8 cellular contexts compared by ENCODE assay signal in the genomic region with DNA sequence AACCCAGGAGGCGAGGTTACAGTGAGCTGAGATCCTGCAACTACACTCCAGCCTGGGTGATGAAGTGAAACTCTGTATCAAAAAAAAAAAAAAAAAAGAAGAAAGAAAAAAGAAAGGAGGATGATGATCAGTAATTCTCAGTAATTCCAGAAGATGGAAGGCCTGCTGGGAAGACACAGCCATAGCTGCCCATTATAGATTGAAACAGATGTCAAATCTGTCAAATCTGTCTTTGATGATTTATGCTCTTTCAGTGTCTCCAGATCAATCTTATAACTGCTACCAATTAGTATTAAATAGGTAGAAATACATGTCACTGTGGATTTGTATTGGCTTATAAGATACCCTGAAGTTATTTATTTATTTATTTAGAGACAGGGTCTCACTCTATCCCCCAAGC. TPM values are rescaled to one million over a fixed set of nuclear protein-coding genes. Genes with fewer than 3 reads are reported as not detected.
"Had no signal": no experiment of that assay in that cellular context is flagged by ENCODE, and none has a peak within 500 bp of the region (broad histone marks: within the 10 kb centered on the region; RNA-seq: fewer than 3 reads in every experiment).

No MANE protein-coding gene starts in this region.

- H3K4me2 ChIP-seq: GM23338 had no signal

- DNase-seq: GM23248, GOT3, H7, H9, HCEC 1CT, HFFc6 had no signal

- H2AFZ ChIP-seq: GM23248, GM23338 had no signal

- H3K36me3 ChIP-seq: HAP-1 had no signal

- H3K4me3 ChIP-seq: GM23248, GM23338, HAP-1 had no signal

- H3K27ac ChIP-seq: GM23248 had no signal

- H3K9ac ChIP-seq: GM23248 had no signal

- H3K9me3 ChIP-seq: HAP-1 had no signal

RNA-seq across cellular contexts. Expression of gene SHISA9, which starts 54.8 kb away (rescaled TPM):
- polyA plus RNA-seq: GM23248 had no signal
